11 cellular contexts compared by ENCODE assay signal in the genomic region with DNA sequence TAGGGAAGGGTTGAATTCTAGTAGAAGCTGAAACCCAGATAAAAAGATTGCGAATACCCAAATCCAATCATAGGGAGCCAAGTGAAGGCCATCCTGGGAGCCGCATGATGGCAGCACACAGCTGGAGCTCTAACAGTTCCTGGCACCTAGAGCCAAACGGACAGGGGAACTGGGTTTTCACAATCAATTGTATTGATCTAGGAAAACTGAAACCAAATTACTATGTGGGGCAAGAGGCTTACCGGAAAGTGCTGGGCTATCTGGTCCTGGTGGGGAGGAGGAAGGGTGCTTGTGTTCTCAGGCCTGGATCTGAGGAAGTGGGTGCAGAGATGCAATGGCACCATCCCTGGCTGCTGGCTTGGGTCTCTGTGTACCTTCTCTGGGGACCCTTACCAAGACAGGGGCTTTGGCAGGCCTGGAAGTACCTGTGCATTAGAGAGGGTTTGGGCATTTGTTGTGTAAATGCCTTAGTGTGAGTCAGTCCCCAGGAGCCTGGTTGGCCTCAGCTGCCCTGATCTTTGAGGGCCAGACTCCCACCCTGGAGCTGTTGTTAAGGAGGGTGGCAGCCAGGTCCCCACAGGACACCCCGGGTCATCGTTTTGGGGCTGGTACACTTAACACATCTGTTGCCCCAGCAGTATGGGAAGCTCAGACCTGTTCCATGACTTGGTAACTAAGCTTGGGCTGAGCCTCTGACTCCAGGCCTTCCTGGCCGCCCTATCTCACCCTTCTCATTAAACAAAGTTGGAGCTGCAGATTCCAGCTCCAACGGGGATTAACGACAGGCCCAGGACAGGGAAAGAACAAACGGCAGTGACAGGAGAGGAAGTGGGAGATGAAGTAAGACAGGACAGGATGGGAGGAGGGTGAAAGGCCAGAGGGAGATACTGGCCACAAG. TPM values are rescaled to one million over a fixed set of nuclear protein-coding genes. Genes with fewer than 3 reads are reported as not detected.
A peak's percentile ranks its signal among the peaks of the same experiment; 100 is the strongest.
DNase-seq lines count a peak whose midpoint lies in the region; ATAC-seq and TF ChIP-seq lines count a peak whose summit lies in the region.
"Had no signal": no experiment of that assay in that cellular context is flagged by ENCODE, and none has a peak within 500 bp of the region (broad histone marks: within the 10 kb centered on the region; RNA-seq: fewer than 3 reads in every experiment).

No MANE protein-coding gene starts in this region.

- peak; percentile 23 for DNase-seq in HCEC 1CT
- no peak for DNase-seq in activated CD8-positive, alpha-beta T cell treated with anti-CD3 and anti-CD28 coated beads, Interleukin-2, amount 10 ng/mL, durations not matched to agents 7 days and 5 days
- no peak for DNase-seq in HPDE6-E6E7 (ENCODE audit: extremely low spot score)
- DNase-seq: activated CD4-positive, CD25-positive, alpha-beta regulatory T cell treated with anti-CD3 and anti-CD28 coated beads, Interleukin-2, amount 50 U/mL, for 72 hours; NCI-H1105 treated with DMSO at 0.1 percent for 48 hours; upper lobe of right lung had no signal

- no peaks in the 10 kb centered on the region for H3K9me3 ChIP-seq in liver (ENCODE audit: control insufficient read depth in 4 of 4, low read length in 3 of 4)
- H3K9me3 ChIP-seq: upper lobe of right lung had no signal

- no peak for ATAC-seq in activated CD8-positive, alpha-beta T cell treated with anti-CD3 and anti-CD28 coated beads, Interleukin-2, amount 10 ng/mL, durations not matched to agents 7 days and 5 days
- ATAC-seq in HG02588 (IDR thresholded peaks at IDR 0.05; ENCODE audit: unreplicated experiment) (no peak), GM19023 (IDR thresholded peaks at IDR 0.05; ENCODE audit: unreplicated experiment) (no peak), HG02763 (IDR thresholded peaks at IDR 0.05; ENCODE audit: unreplicated experiment) (no peak)
- ATAC-seq: upper lobe of right lung had no signal

- peak overlapping the region; percentile 21 for H3K27ac Mint-ChIP-seq in activated CD8-positive, alpha-beta T cell treated with anti-CD3 and anti-CD28 coated beads, Interleukin-2, amount 10 ng/mL, durations not matched to agents 7 days and 5 days

- H3K4me1 Mint-ChIP-seq in activated CD8-positive, alpha-beta T cell treated with anti-CD3 and anti-CD28 coated beads, Interleukin-2, amount 10 ng/mL, durations not matched to agents 7 days and 5 days (ENCODE audit: low read depth), result peaks cover 58% of the 10 kb centered on the region

- POLR2A ChIA-PET in activated CD8-positive, alpha-beta T cell treated with anti-CD3 and anti-CD28 coated beads, Interleukin-2, amount 10 ng/mL, durations not matched to agents 7 days and 5 days (lab: Charles Lee), result interaction anchor here (2.2 kb wide), 1 partner anchor 11 kb away, joined by 14 read pairs; no protein-coding TSS in a partner anchor

- no peak overlapping the region for H3K4me3 Mint-ChIP-seq in activated CD8-positive, alpha-beta T cell treated with anti-CD3 and anti-CD28 coated beads, Interleukin-2, amount 10 ng/mL, durations not matched to agents 7 days and 5 days

- H3K4me1 ChIP-seq in liver (ENCODE audit: control insufficient read depth in 4 of 4, insufficient read depth in 4 of 4, low read length in 3 of 4), result peaks cover 24 to 62% (median 50%) of the 10 kb centered on the region in 4 donors
- H3K4me1 ChIP-seq: upper lobe of right lung had no signal

- H3K27me3 ChIP-seq in liver (ENCODE audit: control insufficient read depth in 4 of 4, insufficient read depth in 4 of 4, low read length in 3 of 4), result no peaks in the 10 kb centered on the region
- H3K27me3 ChIP-seq: upper lobe of right lung had no signal

- no peaks in the 10 kb centered on the region for H3K36me3 Mint-ChIP-seq in activated CD8-positive, alpha-beta T cell treated with anti-CD3 and anti-CD28 coated beads, Interleukin-2, amount 10 ng/mL, durations not matched to agents 7 days and 5 days (ENCODE audit: low read depth)

- 22% methylated on average over 10 of the region's 10 CpGs for WGBS in liver

- TF ChIP-seq CTCF in C4-2B (conservative IDR thresholded peaks at IDR 0.05) (no peak), liver (IDR thresholded peaks at IDR 0.05; ENCODE audit: low read depth, low read length, missing input control) (peak; percentile 79)

- H3K36me3 ChIP-seq in liver (ENCODE audit: control insufficient read depth in 4 of 4, insufficient read depth in 3 of 4, low read depth in 1 of 4, low read length in 3 of 4), result no peaks in the 10 kb centered on the region
- H3K36me3 ChIP-seq: upper lobe of right lung had no signal

- CTCF ChIA-PET in activated CD8-positive, alpha-beta T cell treated with anti-CD3 and anti-CD28 coated beads, Interleukin-2, amount 10 ng/mL, durations not matched to agents 7 days and 5 days (lab: Charles Lee), result interaction anchor here (1.3 to 2.9 kb wide), 4 partner anchors 11 to 72 kb away, joined by 3 to 11 read pairs (median 4); no protein-coding TSS in a partner anchor

- H3K27ac ChIP-seq in C4-2B, result peak overlapping the region; percentile 61; the same call in 1 of the 2 replicates
- H3K27ac ChIP-seq in liver (ENCODE audit: low read depth in 1 of 2, low read length in 2 of 2), result peak overlapping the region; percentile 78 to 80
- H3K27ac ChIP-seq: upper lobe of right lung had no signal

- peak; percentile 87 to 89 for TF ChIP-seq RAD21 in liver (IDR thresholded peaks at IDR 0.05)

- H3K4me3 ChIP-seq in liver (ENCODE audit: low read depth in 1 of 3, low read length in 3 of 3), result no peak overlapping the region
- H3K4me3 ChIP-seq: upper lobe of right lung had no signal

- no peaks in the 10 kb centered on the region for H3K27me3 Mint-ChIP-seq in activated CD8-positive, alpha-beta T cell treated with anti-CD3 and anti-CD28 coated beads, Interleukin-2, amount 10 ng/mL, durations not matched to agents 7 days and 5 days (ENCODE audit: low read depth)

- H3K9ac ChIP-seq in liver (ENCODE audit: low read depth in 1 of 2, low read length in 2 of 2), result no peak overlapping the region

- no peaks in the 10 kb centered on the region for H3K9me3 Mint-ChIP-seq in activated CD8-positive, alpha-beta T cell treated with anti-CD3 and anti-CD28 coated beads, Interleukin-2, amount 10 ng/mL, durations not matched to agents 7 days and 5 days (ENCODE audit: insufficient read depth)

TF ChIP-seq in liver, 16 proteins besides CTCF, POLR2A, EP300 and RAD21 (continues in another document):
- TF ChIP-seq FOXA2 (IDR thresholded peaks at IDR 0.05), result peak; percentile 60
- TF ChIP-seq, protein P1, sequence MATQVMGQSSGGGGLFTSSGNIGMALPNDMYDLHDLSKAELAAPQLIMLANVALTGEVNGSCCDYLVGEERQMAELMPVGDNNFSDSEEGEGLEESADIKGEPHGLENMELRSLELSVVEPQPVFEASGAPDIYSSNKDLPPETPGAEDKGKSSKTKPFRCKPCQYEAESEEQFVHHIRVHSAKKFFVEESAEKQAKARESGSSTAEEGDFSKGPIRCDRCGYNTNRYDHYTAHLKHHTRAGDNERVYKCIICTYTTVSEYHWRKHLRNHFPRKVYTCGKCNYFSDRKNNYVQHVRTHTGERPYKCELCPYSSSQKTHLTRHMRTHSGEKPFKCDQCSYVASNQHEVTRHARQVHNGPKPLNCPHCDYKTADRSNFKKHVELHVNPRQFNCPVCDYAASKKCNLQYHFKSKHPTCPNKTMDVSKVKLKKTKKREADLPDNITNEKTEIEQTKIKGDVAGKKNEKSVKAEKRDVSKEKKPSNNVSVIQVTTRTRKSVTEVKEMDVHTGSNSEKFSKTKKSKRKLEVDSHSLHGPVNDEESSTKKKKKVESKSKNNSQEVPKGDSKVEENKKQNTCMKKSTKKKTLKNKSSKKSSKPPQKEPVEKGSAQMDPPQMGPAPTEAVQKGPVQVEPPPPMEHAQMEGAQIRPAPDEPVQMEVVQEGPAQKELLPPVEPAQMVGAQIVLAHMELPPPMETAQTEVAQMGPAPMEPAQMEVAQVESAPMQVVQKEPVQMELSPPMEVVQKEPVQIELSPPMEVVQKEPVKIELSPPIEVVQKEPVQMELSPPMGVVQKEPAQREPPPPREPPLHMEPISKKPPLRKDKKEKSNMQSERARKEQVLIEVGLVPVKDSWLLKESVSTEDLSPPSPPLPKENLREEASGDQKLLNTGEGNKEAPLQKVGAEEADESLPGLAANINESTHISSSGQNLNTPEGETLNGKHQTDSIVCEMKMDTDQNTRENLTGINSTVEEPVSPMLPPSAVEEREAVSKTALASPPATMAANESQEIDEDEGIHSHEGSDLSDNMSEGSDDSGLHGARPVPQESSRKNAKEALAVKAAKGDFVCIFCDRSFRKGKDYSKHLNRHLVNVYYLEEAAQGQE (IDR thresholded peaks at IDR 0.05), result peak; percentile 51
- TF ChIP-seq YY1 (IDR thresholded peaks at IDR 0.05), result peak; percentile 68
- TF ChIP-seq, protein P2, sequence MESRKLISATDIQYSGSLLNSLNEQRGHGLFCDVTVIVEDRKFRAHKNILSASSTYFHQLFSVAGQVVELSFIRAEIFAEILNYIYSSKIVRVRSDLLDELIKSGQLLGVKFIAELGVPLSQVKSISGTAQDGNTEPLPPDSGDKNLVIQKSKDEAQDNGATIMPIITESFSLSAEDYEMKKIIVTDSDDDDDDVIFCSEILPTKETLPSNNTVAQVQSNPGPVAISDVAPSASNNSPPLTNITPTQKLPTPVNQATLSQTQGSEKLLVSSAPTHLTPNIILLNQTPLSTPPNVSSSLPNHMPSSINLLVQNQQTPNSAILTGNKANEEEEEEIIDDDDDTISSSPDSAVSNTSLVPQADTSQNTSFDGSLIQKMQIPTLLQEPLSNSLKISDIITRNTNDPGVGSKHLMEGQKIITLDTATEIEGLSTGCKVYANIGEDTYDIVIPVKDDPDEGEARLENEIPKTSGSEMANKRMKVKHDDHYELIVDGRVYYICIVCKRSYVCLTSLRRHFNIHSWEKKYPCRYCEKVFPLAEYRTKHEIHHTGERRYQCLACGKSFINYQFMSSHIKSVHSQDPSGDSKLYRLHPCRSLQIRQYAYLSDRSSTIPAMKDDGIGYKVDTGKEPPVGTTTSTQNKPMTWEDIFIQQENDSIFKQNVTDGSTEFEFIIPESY (IDR thresholded peaks at IDR 0.05), result peak; percentile 56
- TF ChIP-seq RXRA (IDR thresholded peaks at IDR 0.05), result peak; percentile 82 to 83
- peak; percentile 36 for TF ChIP-seq HNF4G (IDR thresholded peaks at IDR 0.05)
- peak; percentile 56 for TF ChIP-seq TAF1 (conservative IDR thresholded peaks at IDR 0.05)
- TF ChIP-seq JUND (IDR thresholded peaks at IDR 0.05), result peak in 1 of 2 donors; percentile 45
- no peak for TF ChIP-seq NR2F2 (IDR thresholded peaks at IDR 0.05)

RNA-seq across cellular contexts. Expression of a gene that starts 8.9 kb away (rescaled TPM):
- total RNA-seq in activated CD8-positive, alpha-beta T cell treated with anti-CD3 and anti-CD28 coated beads, Interleukin-2, amount 10 ng/mL, durations not matched to agents 7 days and 5 days, result 10 to 100 TPM; 86.0 to 86.5 TPM
- 100 to 1,000 TPM; 124 to 204 TPM for total RNA-seq in liver
- 100 to 1,000 TPM; 102 to 258 TPM for polyA plus RNA-seq in liver

RNA-seq across cellular contexts. Expression of a gene that starts 24.8 kb away (rescaled TPM):
- 10 to 100 TPM; 10.5 to 11.1 TPM for total RNA-seq in activated CD8-positive, alpha-beta T cell treated with anti-CD3 and anti-CD28 coated beads, Interleukin-2, amount 10 ng/mL, durations not matched to agents 7 days and 5 days
- total RNA-seq in liver, result 10 to 100 TPM; 42.8 to 43.1 TPM
- 10 to 100 TPM; 12.1 to 14.7 TPM for polyA plus RNA-seq in liver

RNA-seq across cellular contexts. Expression of a gene that starts 43.6 kb away (rescaled TPM):
- total RNA-seq in activated CD8-positive, alpha-beta T cell treated with anti-CD3 and anti-CD28 coated beads, Interleukin-2, amount 10 ng/mL, durations not matched to agents 7 days and 5 days, result 10 to 100 TPM; 82.7 to 97.7 TPM
- 100 to 1,000 TPM in 1 of 2 donors, 10 to 100 TPM in 1; 73.9 to 111 TPM for total RNA-seq in liver
- 10 to 100 TPM; 17.3 to 27.8 TPM for polyA plus RNA-seq in liver
